ENCODE assay signal across 1 cellular context in the genomic region with DNA sequence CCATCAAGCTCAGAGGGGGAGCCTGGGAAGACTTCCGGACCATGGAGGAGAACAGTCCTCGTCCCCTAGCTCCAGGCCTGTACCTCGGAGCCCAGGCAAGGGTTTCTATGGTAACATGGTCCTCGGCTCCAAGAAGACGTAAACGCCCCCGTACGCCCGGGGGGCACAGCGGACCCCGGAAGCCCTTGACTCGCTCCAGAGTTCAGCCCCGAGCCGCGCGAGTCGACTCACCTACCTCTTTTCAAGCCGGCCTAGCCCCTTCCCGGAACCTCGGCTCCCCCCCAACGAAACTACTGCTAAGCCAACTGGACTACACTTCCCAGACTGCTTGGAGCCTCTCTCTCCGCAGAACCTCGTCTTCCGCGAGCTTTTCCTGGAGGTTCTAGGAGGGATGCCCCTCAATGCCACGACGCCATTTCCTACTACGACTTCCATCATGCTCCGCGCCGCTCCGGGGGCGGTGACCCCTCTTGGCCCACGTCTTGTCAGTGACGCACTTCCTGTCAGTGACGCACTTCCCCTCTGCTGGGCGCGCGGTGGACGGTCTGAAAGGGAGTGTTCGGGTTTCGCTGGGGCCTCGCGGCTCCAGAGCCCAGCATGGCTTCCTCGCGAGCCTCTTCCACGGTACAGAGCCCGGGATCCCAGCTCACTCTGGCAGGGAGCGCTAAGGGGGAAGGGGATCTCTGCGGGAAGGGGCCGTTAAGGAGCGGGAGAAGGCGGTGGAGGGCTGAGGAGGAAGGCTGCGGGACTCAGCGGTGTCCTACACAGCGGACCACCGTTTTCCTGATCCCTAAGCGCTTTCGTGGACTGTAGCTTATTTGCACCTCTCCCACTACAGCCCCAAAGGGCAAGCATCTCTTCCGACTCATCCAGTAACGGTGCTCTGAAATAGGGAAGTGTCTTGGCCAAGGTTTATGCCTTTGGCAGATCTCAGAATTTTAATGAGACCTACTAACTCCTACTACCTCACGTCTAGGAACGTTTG.
TF ChIP-seq lines count a peak whose summit lies in the region.

A gene (minus strand): TSS at position 426 of the 985 bp plus-strand sequence. CDS start 3,065 bp downstream, outside the sequence.
A gene (plus strand): TSS at position 512 of the 985 bp plus-strand sequence. CDS start 86 bp downstream, at position 598.

TF ChIP-seq in HepG2, 621 proteins besides CTCF, POLR2A, EP300 and RAD21 (continued from another document and continues in another):
- TF ChIP-seq ZNF747 (CRISPR knock-in tag; IDR thresholded peaks at IDR 0.05; ENCODE audit: borderline replicate concordance) (no peak), ZNF101 (CRISPR knock-in tag; IDR thresholded peaks at IDR 0.05; ENCODE audit: borderline replicate concordance, low read depth) (peak; percentile 77; the same call in 1 of the 2 replicates), HMG20B (CRISPR knock-in tag; conservative IDR thresholded peaks at IDR 0.05) (0 out of 2 replicates have a peak, but pooled peaks have one; percentile 11), ZNF10 (CRISPR knock-in tag; IDR thresholded peaks at IDR 0.05; ENCODE audit: borderline replicate concordance, low read depth) (no peak), MAZ (IDR thresholded peaks at IDR 0.05; ENCODE audit: borderline replicate concordance, low read depth, low read length) (peak; percentile 86), MAZ (CRISPR knock-in tag; IDR thresholded peaks at IDR 0.05; ENCODE audit: low read depth) (peak; percentile 82; the same call in 1 of the 2 replicates), ASH2L (IDR thresholded peaks at IDR 0.05; ENCODE audit: insufficient read length, low read depth, low read length) (peak; percentile 80), ZNF713 (CRISPR knock-in tag; IDR thresholded peaks at IDR 0.05) (no peak), KLF6 (CRISPR knock-in tag; IDR thresholded peaks at IDR 0.05) (peak; percentile 40), ZSCAN12 (CRISPR knock-in tag; IDR thresholded peaks at IDR 0.05) (no peak), ZNF441 (CRISPR knock-in tag; IDR thresholded peaks at IDR 0.05; ENCODE audit: borderline replicate concordance) (no peak), ZFP37 (CRISPR knock-in tag; IDR thresholded peaks at IDR 0.05; ENCODE audit: borderline replicate concordance) (no peak), HNF4G (IDR thresholded peaks at IDR 0.05; ENCODE audit: borderline replicate concordance, low read depth, low read length) (no peak), HNF4G (CRISPR knock-in tag; IDR thresholded peaks at IDR 0.05; ENCODE audit: borderline replicate concordance, low read depth) (peak; percentile 81), MATR3 (CRISPR knock-in tag; IDR thresholded peaks at IDR 0.05) (no peak), RBFOX2 (IDR thresholded peaks at IDR 0.05; ENCODE audit: low read depth, low read length) (peak; percentile 89), ESRRA (CRISPR knock-in tag; IDR thresholded peaks at IDR 0.05; ENCODE audit: low read depth) (no peak; the same call in 1 of the 2 replicates), EZH2 (conservative IDR thresholded peaks at IDR 0.05; ENCODE audit: low read depth, low read length) (no peak), ZNF232 (CRISPR knock-in tag; IDR thresholded peaks at IDR 0.05; ENCODE audit: borderline replicate concordance) (0 out of 2 replicates have a peak, but pooled peaks have one; percentile 23), ZNF24 (IDR thresholded peaks at IDR 0.05) (no peak), JUND (CRISPR knock-in tag; IDR thresholded peaks at IDR 0.05) (no peak), REPIN1 (CRISPR knock-in tag; IDR thresholded peaks at IDR 0.05; ENCODE audit: borderline replicate concordance, low read depth) (peak; percentile 97), ZNF839 (CRISPR knock-in tag; IDR thresholded peaks at IDR 0.05; ENCODE audit: borderline replicate concordance) (0 out of 2 replicates have a peak, but pooled peaks have one; percentile 55)
- TF ChIP-seq, protein P1, sequence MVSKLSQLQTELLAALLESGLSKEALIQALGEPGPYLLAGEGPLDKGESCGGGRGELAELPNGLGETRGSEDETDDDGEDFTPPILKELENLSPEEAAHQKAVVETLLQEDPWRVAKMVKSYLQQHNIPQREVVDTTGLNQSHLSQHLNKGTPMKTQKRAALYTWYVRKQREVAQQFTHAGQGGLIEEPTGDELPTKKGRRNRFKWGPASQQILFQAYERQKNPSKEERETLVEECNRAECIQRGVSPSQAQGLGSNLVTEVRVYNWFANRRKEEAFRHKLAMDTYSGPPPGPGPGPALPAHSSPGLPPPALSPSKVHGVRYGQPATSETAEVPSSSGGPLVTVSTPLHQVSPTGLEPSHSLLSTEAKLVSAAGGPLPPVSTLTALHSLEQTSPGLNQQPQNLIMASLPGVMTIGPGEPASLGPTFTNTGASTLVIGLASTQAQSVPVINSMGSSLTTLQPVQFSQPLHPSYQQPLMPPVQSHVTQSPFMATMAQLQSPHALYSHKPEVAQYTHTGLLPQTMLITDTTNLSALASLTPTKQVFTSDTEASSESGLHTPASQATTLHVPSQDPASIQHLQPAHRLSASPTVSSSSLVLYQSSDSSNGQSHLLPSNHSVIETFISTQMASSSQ (IDR thresholded peaks at IDR 0.05; ENCODE audit: low read depth) = no peak
- TF ChIP-seq, protein P1 (CRISPR knock-in tag; IDR thresholded peaks at IDR 0.05; ENCODE audit: borderline replicate concordance) = no peak; the same call in 1 of the 2 replicates
- TF ChIP-seq, protein P2, sequence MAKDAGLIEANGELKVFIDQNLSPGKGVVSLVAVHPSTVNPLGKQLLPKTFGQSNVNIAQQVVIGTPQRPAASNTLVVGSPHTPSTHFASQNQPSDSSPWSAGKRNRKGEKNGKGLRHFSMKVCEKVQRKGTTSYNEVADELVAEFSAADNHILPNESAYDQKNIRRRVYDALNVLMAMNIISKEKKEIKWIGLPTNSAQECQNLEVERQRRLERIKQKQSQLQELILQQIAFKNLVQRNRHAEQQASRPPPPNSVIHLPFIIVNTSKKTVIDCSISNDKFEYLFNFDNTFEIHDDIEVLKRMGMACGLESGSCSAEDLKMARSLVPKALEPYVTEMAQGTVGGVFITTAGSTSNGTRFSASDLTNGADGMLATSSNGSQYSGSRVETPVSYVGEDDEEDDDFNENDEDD (CRISPR knock-in tag; IDR thresholded peaks at IDR 0.05; ENCODE audit: borderline replicate concordance) = peak; percentile 93; the same call in 1 of the 2 replicates
- TF ChIP-seq, protein P3, sequence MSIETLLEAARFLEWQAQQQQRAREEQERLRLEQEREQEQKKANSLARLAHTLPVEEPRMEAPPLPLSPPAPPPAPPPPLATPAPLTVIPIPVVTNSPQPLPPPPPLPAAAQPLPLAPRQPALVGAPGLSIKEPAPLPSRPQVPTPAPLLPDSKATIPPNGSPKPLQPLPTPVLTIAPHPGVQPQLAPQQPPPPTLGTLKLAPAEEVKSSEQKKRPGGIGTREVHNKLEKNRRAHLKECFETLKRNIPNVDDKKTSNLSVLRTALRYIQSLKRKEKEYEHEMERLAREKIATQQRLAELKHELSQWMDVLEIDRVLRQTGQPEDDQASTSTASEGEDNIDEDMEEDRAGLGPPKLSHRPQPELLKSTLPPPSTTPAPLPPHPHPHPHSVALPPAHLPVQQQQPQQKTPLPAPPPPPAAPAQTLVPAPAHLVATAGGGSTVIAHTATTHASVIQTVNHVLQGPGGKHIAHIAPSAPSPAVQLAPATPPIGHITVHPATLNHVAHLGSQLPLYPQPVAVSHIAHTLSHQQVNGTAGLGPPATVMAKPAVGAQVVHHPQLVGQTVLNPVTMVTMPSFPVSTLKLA (IDR thresholded peaks at IDR 0.05) = peak; percentile 71
- TF ChIP-seq, protein P4, sequence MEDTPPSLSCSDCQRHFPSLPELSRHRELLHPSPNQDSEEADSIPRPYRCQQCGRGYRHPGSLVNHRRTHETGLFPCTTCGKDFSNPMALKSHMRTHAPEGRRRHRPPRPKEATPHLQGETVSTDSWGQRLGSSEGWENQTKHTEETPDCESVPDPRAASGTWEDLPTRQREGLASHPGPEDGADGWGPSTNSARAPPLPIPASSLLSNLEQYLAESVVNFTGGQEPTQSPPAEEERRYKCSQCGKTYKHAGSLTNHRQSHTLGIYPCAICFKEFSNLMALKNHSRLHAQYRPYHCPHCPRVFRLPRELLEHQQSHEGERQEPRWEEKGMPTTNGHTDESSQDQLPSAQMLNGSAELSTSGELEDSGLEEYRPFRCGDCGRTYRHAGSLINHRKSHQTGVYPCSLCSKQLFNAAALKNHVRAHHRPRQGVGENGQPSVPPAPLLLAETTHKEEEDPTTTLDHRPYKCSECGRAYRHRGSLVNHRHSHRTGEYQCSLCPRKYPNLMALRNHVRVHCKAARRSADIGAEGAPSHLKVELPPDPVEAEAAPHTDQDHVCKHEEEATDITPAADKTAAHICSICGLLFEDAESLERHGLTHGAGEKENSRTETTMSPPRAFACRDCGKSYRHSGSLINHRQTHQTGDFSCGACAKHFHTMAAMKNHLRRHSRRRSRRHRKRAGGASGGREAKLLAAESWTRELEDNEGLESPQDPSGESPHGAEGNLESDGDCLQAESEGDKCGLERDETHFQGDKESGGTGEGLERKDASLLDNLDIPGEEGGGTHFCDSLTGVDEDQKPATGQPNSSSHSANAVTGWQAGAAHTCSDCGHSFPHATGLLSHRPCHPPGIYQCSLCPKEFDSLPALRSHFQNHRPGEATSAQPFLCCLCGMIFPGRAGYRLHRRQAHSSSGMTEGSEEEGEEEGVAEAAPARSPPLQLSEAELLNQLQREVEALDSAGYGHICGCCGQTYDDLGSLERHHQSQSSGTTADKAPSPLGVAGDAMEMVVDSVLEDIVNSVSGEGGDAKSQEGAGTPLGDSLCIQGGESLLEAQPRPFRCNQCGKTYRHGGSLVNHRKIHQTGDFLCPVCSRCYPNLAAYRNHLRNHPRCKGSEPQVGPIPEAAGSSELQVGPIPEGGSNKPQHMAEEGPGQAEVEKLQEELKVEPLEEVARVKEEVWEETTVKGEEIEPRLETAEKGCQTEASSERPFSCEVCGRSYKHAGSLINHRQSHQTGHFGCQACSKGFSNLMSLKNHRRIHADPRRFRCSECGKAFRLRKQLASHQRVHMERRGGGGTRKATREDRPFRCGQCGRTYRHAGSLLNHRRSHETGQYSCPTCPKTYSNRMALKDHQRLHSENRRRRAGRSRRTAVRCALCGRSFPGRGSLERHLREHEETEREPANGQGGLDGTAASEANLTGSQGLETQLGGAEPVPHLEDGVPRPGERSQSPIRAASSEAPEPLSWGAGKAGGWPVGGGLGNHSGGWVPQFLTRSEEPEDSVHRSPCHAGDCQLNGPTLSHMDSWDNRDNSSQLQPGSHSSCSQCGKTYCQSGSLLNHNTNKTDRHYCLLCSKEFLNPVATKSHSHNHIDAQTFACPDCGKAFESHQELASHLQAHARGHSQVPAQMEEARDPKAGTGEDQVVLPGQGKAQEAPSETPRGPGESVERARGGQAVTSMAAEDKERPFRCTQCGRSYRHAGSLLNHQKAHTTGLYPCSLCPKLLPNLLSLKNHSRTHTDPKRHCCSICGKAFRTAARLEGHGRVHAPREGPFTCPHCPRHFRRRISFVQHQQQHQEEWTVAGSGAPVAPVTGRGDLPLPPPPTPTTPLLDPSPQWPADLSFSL (CRISPR knock-in tag; IDR thresholded peaks at IDR 0.05) = no peak
- TF ChIP-seq, protein P5, sequence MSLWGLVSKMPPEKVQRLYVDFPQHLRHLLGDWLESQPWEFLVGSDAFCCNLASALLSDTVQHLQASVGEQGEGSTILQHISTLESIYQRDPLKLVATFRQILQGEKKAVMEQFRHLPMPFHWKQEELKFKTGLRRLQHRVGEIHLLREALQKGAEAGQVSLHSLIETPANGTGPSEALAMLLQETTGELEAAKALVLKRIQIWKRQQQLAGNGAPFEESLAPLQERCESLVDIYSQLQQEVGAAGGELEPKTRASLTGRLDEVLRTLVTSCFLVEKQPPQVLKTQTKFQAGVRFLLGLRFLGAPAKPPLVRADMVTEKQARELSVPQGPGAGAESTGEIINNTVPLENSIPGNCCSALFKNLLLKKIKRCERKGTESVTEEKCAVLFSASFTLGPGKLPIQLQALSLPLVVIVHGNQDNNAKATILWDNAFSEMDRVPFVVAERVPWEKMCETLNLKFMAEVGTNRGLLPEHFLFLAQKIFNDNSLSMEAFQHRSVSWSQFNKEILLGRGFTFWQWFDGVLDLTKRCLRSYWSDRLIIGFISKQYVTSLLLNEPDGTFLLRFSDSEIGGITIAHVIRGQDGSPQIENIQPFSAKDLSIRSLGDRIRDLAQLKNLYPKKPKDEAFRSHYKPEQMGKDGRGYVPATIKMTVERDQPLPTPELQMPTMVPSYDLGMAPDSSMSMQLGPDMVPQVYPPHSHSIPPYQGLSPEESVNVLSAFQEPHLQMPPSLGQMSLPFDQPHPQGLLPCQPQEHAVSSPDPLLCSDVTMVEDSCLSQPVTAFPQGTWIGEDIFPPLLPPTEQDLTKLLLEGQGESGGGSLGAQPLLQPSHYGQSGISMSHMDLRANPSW (CRISPR knock-in tag; IDR thresholded peaks at IDR 0.05; ENCODE audit: borderline replicate concordance) = 0 out of 2 replicates have a peak, but pooled peaks have one; percentile 55
- TF ChIP-seq, protein P6, sequence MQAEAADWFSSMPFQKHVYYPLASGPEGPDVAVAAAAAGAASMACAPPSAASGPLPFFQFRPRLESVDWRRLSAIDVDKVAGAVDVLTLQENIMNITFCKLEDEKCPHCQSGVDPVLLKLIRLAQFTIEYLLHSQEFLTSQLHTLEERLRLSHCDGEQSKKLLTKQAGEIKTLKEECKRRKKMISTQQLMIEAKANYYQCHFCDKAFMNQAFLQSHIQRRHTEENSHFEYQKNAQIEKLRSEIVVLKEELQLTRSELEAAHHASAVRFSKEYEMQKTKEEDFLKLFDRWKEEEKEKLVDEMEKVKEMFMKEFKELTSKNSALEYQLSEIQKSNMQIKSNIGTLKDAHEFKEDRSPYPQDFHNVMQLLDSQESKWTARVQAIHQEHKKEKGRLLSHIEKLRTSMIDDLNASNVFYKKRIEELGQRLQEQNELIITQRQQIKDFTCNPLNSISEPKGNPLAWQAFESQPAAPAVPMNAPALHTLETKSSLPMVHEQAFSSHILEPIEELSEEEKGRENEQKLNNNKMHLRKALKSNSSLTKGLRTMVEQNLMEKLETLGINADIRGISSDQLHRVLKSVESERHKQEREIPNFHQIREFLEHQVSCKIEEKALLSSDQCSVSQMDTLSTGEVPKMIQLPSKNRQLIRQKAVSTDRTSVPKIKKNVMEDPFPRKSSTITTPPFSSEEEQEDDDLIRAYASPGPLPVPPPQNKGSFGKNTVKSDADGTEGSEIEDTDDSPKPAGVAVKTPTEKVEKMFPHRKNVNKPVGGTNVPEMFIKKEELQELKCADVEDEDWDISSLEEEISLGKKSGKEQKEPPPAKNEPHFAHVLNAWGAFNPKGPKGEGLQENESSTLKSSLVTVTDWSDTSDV (CRISPR knock-in tag; IDR thresholded peaks at IDR 0.05) = no peak
- TF ChIP-seq, protein P7, sequence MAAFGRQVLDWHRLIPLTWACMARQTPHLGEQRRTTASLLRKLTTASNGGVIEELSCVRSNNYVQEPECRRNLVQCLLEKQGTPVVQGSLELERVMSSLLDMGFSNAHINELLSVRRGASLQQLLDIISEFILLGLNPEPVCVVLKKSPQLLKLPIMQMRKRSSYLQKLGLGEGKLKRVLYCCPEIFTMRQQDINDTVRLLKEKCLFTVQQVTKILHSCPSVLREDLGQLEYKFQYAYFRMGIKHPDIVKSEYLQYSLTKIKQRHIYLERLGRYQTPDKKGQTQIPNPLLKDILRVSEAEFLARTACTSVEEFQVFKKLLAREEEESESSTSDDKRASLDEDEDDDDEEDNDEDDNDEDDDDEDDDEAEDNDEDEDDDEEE (CRISPR knock-in tag; IDR thresholded peaks at IDR 0.05) = peak; percentile 66; the same call in 1 of the 2 replicates
